Comparison of ENCODE assay signal across 15 cellular contexts in the genomic region with DNA sequence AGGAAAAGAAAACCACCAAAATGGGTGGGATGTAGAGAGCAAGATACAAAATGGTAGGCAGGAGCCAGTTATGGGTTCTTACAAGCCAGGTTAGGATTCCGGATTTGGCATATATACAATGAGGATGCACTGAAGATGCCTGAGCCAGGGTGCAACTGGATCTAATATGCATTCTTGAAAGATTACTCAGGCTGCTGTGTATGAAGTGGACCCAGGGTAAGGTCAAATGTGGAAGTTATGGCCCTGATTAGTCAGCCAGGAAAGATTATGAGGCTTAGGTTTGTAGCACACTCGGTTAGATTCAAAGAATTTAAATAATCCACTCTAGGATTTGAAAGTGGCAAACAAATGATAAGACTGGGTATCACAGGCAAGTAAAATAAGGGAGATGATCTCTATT.
DNase-seq lines count a peak whose midpoint lies in the region; ATAC-seq and TF ChIP-seq lines count a peak whose summit lies in the region.
"Had no signal": no experiment of that assay in that cellular context is flagged by ENCODE, and none has a peak within 500 bp of the region (broad histone marks: within the 10 kb centered on the region; RNA-seq: fewer than 3 reads in every experiment).

No MANE protein-coding gene starts in this region.

- H3K27ac Mint-ChIP-seq in activated CD4-positive, alpha-beta T cell treated with anti-CD3 and anti-CD28 coated beads, Interleukin-2, amount 10 ng/mL, durations not matched to agents 24 days and 14 days = no peak overlapping the region
- H3K27ac Mint-ChIP-seq in stimulated activated memory B cell treated with anti-CD40 and anti-IgM and Interleukin-4, amounts not matched to agents 10 μg/mL and 1 μg/mL and 100 μg/mL, for 72 hours = no peak overlapping the region
- H3K27ac Mint-ChIP-seq: B cell had no signal

- no peaks in the 10 kb centered on the region for H3K4me1 Mint-ChIP-seq in activated CD4-positive, alpha-beta T cell treated with anti-CD3 and anti-CD28 coated beads, Interleukin-2, amount 10 ng/mL, durations not matched to agents 24 days and 14 days
- no peaks in the 10 kb centered on the region for H3K4me1 Mint-ChIP-seq in stimulated activated memory B cell treated with anti-CD40 and anti-IgM and Interleukin-4, amounts not matched to agents 10 μg/mL and 1 μg/mL and 100 μg/mL, for 72 hours
- H3K4me1 Mint-ChIP-seq: B cell had no signal

- peaks cover 5% of the 10 kb centered on the region for H3K9me3 Mint-ChIP-seq in activated CD4-positive, alpha-beta T cell treated with anti-CD3 and anti-CD28 coated beads, Interleukin-2, amount 10 ng/mL, durations not matched to agents 24 days and 14 days
- no peaks in the 10 kb centered on the region for H3K9me3 Mint-ChIP-seq in stimulated activated memory B cell treated with anti-CD40 and anti-IgM and Interleukin-4, amounts not matched to agents 10 μg/mL and 1 μg/mL and 100 μg/mL, for 72 hours

- no peak overlapping the region for H3K4me3 ChIP-seq in brain microvascular endothelial cell (ENCODE audit: low read depth, low read length)
- H3K4me3 ChIP-seq in aorta (ENCODE audit: low read length in 2 of 2) = no peak overlapping the region
- H3K4me3 ChIP-seq: suprapubic skin had no signal

- no peaks in the 10 kb centered on the region for H3K27me3 Mint-ChIP-seq in activated CD4-positive, alpha-beta T cell treated with anti-CD3 and anti-CD28 coated beads, Interleukin-2, amount 10 ng/mL, durations not matched to agents 24 days and 14 days
- H3K27me3 Mint-ChIP-seq in stimulated activated memory B cell treated with anti-CD40 and anti-IgM and Interleukin-4, amounts not matched to agents 10 μg/mL and 1 μg/mL and 100 μg/mL, for 72 hours = no peaks in the 10 kb centered on the region
- H3K27me3 Mint-ChIP-seq: B cell had no signal

- no peaks in the 10 kb centered on the region for H3K4me1 ChIP-seq in aorta (ENCODE audit: control insufficient read depth in 1 of 2, insufficient read depth in 2 of 2, low read length in 2 of 2)
- H3K4me1 ChIP-seq: suprapubic skin had no signal

- ATAC-seq in aorta (ENCODE audit: low FRiP score) = no peak
- ATAC-seq in stimulated activated memory B cell treated with anti-CD40 and anti-IgM and Interleukin-4, amounts not matched to agents 10 μg/mL and 1 μg/mL and 100 μg/mL, for 72 hours = no peak

- 65 to 67% methylated on average over 2 of the region's 2 CpGs for WGBS in aorta, 2 donors

- H3K4me3 Mint-ChIP-seq in activated CD4-positive, alpha-beta T cell treated with anti-CD3 and anti-CD28 coated beads, Interleukin-2, amount 10 ng/mL, durations not matched to agents 24 days and 14 days = no peak overlapping the region
- no peak overlapping the region for H3K4me3 Mint-ChIP-seq in stimulated activated memory B cell treated with anti-CD40 and anti-IgM and Interleukin-4, amounts not matched to agents 10 μg/mL and 1 μg/mL and 100 μg/mL, for 72 hours
- H3K4me3 Mint-ChIP-seq: B cell had no signal

- DNase-seq in COLO829 (ENCODE audit: low spot score) = peak; percentile 8
- DNase-seq in LHCN-M2 (ENCODE audit: low read depth) = peak; percentile 91
- DNase-seq in brain microvascular endothelial cell = peak; percentile 74
- peak; percentile 85 for DNase-seq in kidney glomerular epithelial cell (lab: John Stamatoyannopoulos, UW)
- DNase-seq in activated CD4-positive, alpha-beta T cell treated with anti-CD3 and anti-CD28 coated beads, Interleukin-2, amount 10 ng/mL, durations not matched to agents 24 days and 14 days = no peak
- no peak for DNase-seq in stimulated activated CD4-positive, alpha-beta T cell treated with anti-CD3 and anti-CD28 coated beads, Interleukin-4, amount 100 ng/mL, for 24 hours
- no peak for DNase-seq in aorta
- DNase-seq: activated CD4-positive, alpha-beta T cell treated with anti-CD3 and anti-CD28 coated beads, Interleukin-2, amount 50 U/mL, for 48 hours; NCI-H2107; NCI-H82; Right ventricle myocardium superior had no signal

- H3K27me3 ChIP-seq in brain microvascular endothelial cell (replicated peaks) (no peaks in the 10 kb centered on the region), aorta (ENCODE audit: control insufficient read depth in 1 of 2, insufficient read depth in 2 of 2, low read length in 1 of 2) (no peaks in the 10 kb centered on the region)
- H3K27me3 ChIP-seq: suprapubic skin had no signal

- no peak for TF ChIP-seq CTCF in brain microvascular endothelial cell (IDR thresholded peaks at IDR 0.05; ENCODE audit: low read depth, low read length, missing control alignments)

- in situ Hi-C loops in brain microvascular endothelial cell (cut with HindIII; ENCODE audit: low pct_ligation_motif_present, low sequenced_read_pairs) = no loop called here

- H3K36me3 ChIP-seq in brain microvascular endothelial cell (replicated peaks) (no peaks in the 10 kb centered on the region), aorta (ENCODE audit: control insufficient read depth in 1 of 2, insufficient read depth in 2 of 2, low read length in 1 of 2) (no peaks in the 10 kb centered on the region)
- H3K36me3 ChIP-seq: suprapubic skin had no signal

- H3K27ac ChIP-seq in brain microvascular endothelial cell = no peak overlapping the region
- H3K27ac ChIP-seq in aorta (ENCODE audit: low read depth in 1 of 2, low read length in 2 of 2) = no peak overlapping the region
- H3K27ac ChIP-seq: HL-60, suprapubic skin had no signal

- intact Hi-C loops in activated CD4-positive, alpha-beta T cell treated with anti-CD3 and anti-CD28 coated beads, Interleukin-2, amount 10 ng/mL, durations not matched to agents 24 days and 14 days (cut with micrococcal nuclease) = no loop called here
- intact Hi-C loops in aorta (cut with DNase I) = no loop called here

- H3K36me3 Mint-ChIP-seq in activated CD4-positive, alpha-beta T cell treated with anti-CD3 and anti-CD28 coated beads, Interleukin-2, amount 10 ng/mL, durations not matched to agents 24 days and 14 days (ENCODE audit: low read depth) = no peaks in the 10 kb centered on the region
- H3K36me3 Mint-ChIP-seq in stimulated activated memory B cell treated with anti-CD40 and anti-IgM and Interleukin-4, amounts not matched to agents 10 μg/mL and 1 μg/mL and 100 μg/mL, for 72 hours = no peaks in the 10 kb centered on the region

- H3K9me3 ChIP-seq in aorta (ENCODE audit: control insufficient read depth, low read length) = no peaks in the 10 kb centered on the region
- H3K9me3 ChIP-seq: suprapubic skin had no signal

Comparison
In these comparisons a context has a peak if more than half of its experiments do, and no peak if none do; other contexts are left out.
1. DNase-seq: peak in COLO829 (single experiment), LHCN-M2 (single experiment), brain microvascular endothelial cell (single experiment) and kidney glomerular epithelial cell (single experiment); none in activated CD4-positive, alpha-beta T cell treated with anti-CD3 and anti-CD28 coated beads, Interleukin-2, amount 10 ng/mL, durations not matched to agents 24 days and 14 days (single experiment), stimulated activated CD4-positive, alpha-beta T cell treated with anti-CD3 and anti-CD28 coated beads, Interleukin-4, amount 100 ng/mL, for 24 hours (single experiment) and aorta (0 of 2).